24 cellular contexts compared by ENCODE assay signal in genomic region chr13:82248713-82249112, GRCh38.
"Had no signal": no experiment of that assay in that cellular context is flagged by ENCODE, and none has a peak within 500 bp of the region (broad histone marks: within the 10 kb centered on the region; RNA-seq: fewer than 3 reads in every experiment).

No MANE protein-coding gene starts in this region.

- ATAC-seq: naive thymus-derived CD8-positive, alpha-beta T cell; right lobe of liver; stimulated activated memory B cell treated with anti-CD40 and anti-IgM and Interleukin-4, amounts not matched to agents 10 μg/mL and 1 μg/mL and 100 μg/mL, for 72 hours; stimulated activated naive CD8-positive, alpha-beta T cell treated with anti-CD3 and anti-CD28 coated beads, Interleukin-15, amount 100 ng/mL, for 72 hours had no signal

- H3K4me1 ChIP-seq: left ventricle myocardium inferior, right atrium auricular region, right lobe of liver, tibial nerve, uterus had no signal

- H3K9me3 Mint-ChIP-seq: nephron, type B pancreatic cell had no signal

- DNase-seq: hypothalamus; immature natural killer cell; kidney; left ventricle myocardium inferior; midbrain; naive thymus-derived CD8-positive, alpha-beta T cell; ovary; right lobe of liver; stimulated activated CD4-positive, alpha-beta T cell treated with anti-CD3 and anti-CD28 coated beads, Interleukin-1b, Interleukin-23, amount 100 ng/mL, for 48 hours; stimulated activated CD4-positive, alpha-beta T cell treated with anti-CD3 and anti-CD28 coated beads, Interleukin-2, amount 100 ng/mL, for 48 hours; stimulated activated CD4-positive, alpha-beta T cell treated with anti-CD3 and anti-CD28 coated beads, Interleukin-4, amount 100 ng/mL, for 4 hours; stimulated activated CD8-positive, alpha-beta memory T cell treated with anti-CD3 and anti-CD28 coated beads, Interleukin-4, amount 100 ng/mL, for 48 hours; stimulated activated naive CD4-positive, alpha-beta T cell treated with Interleukin-2 at 50 U/mL for 16 hours; stimulated activated naive CD8-positive, alpha-beta T cell treated with anti-CD3 and anti-CD28 coated beads, Interleukin-15, amount 100 ng/mL, for 72 hours; substantia nigra; uterus had no signal

- H3K27ac Mint-ChIP-seq: immature natural killer cell; naive thymus-derived CD8-positive, alpha-beta T cell; nephron; progenitor cell of endocrine pancreas; stimulated activated memory B cell treated with anti-CD40 and anti-IgM and Interleukin-4, amounts not matched to agents 10 μg/mL and 1 μg/mL and 100 μg/mL, for 72 hours; stimulated activated naive CD8-positive, alpha-beta T cell treated with anti-CD3 and anti-CD28 coated beads, Interleukin-15, amount 100 ng/mL, for 72 hours; type B pancreatic cell had no signal

- H3K9me3 ChIP-seq: left ventricle myocardium inferior, ovary, right atrium auricular region, right lobe of liver, tibial nerve, uterus had no signal

- H3K4me3 Mint-ChIP-seq: immature natural killer cell; naive thymus-derived CD8-positive, alpha-beta T cell; nephron; stimulated activated memory B cell treated with anti-CD40 and anti-IgM and Interleukin-4, amounts not matched to agents 10 μg/mL and 1 μg/mL and 100 μg/mL, for 72 hours; stimulated activated naive CD8-positive, alpha-beta T cell treated with anti-CD3 and anti-CD28 coated beads, Interleukin-15, amount 100 ng/mL, for 72 hours; type B pancreatic cell had no signal

- H3K27me3 Mint-ChIP-seq: naive thymus-derived CD8-positive, alpha-beta T cell; progenitor cell of endocrine pancreas; stimulated activated memory B cell treated with anti-CD40 and anti-IgM and Interleukin-4, amounts not matched to agents 10 μg/mL and 1 μg/mL and 100 μg/mL, for 72 hours; stimulated activated naive CD8-positive, alpha-beta T cell treated with anti-CD3 and anti-CD28 coated beads, Interleukin-15, amount 100 ng/mL, for 72 hours; type B pancreatic cell had no signal

- H3K27ac ChIP-seq: left ventricle myocardium inferior, ovary, right atrium auricular region, right lobe of liver, tibial nerve, uterus had no signal

- H3K4me2 ChIP-seq: smooth muscle cell had no signal

- H3K27me3 ChIP-seq: ovary, right atrium auricular region, right lobe of liver, tibial nerve, uterus had no signal

- H3K36me3 ChIP-seq: left ventricle myocardium inferior, ovary, right atrium auricular region, right lobe of liver, tibial nerve, uterus had no signal

- H3K4me1 Mint-ChIP-seq: immature natural killer cell; naive thymus-derived CD8-positive, alpha-beta T cell; stimulated activated memory B cell treated with anti-CD40 and anti-IgM and Interleukin-4, amounts not matched to agents 10 μg/mL and 1 μg/mL and 100 μg/mL, for 72 hours; stimulated activated naive CD8-positive, alpha-beta T cell treated with anti-CD3 and anti-CD28 coated beads, Interleukin-15, amount 100 ng/mL, for 72 hours had no signal

- H3K36me3 Mint-ChIP-seq: immature natural killer cell; naive thymus-derived CD8-positive, alpha-beta T cell; stimulated activated memory B cell treated with anti-CD40 and anti-IgM and Interleukin-4, amounts not matched to agents 10 μg/mL and 1 μg/mL and 100 μg/mL, for 72 hours; type B pancreatic cell had no signal

- H3K4me3 ChIP-seq: left ventricle myocardium inferior, lung, ovary, right atrium auricular region, right lobe of liver, smooth muscle cell, tibial nerve, uterus had no signal
